17 cellular contexts compared by ENCODE assay signal in genomic region chr7:12619461-12620069, GRCh38. TPM values are rescaled to one million over a fixed set of nuclear protein-coding genes. Genes with fewer than 3 reads are reported as not detected.
DNase-seq lines count a peak whose midpoint lies in the region; ATAC-seq, FAIRE-seq and TF ChIP-seq lines count a peak whose summit lies in the region.
"Had no signal": no experiment of that assay in that cellular context is flagged by ENCODE, and none has a peak within 500 bp of the region (broad histone marks: within the 10 kb centered on the region; RNA-seq: fewer than 3 reads in every experiment).

No MANE protein-coding gene starts in this region.

- TF ChIP-seq POLR2A in Peyer's patch (IDR thresholded peaks at IDR 0.05) (no peak), uterus (IDR thresholded peaks at IDR 0.05) (no peak)

- no peak overlapping the region for H3K4me3 ChIP-seq in pancreas
- no peak overlapping the region for H3K4me3 ChIP-seq in Peyer's patch
- no peak overlapping the region for H3K4me3 ChIP-seq in uterus
- H3K4me3 ChIP-seq: SJSA1 had no signal

- 15 to 21% methylated on average over 3 of the region's 3 CpGs for WGBS in pancreas, 2 donors

- peak; percentile 71 for FAIRE-seq in pancreas (lab: Jason Lieb, UNC)

- H3K9me3 ChIP-seq in pancreas = no peaks in the 10 kb centered on the region
- H3K9me3 ChIP-seq in Peyer's patch = no peaks in the 10 kb centered on the region
- H3K9me3 ChIP-seq in uterus = no peaks in the 10 kb centered on the region
- H3K9me3 ChIP-seq: BE2C, SJSA1 had no signal

- DNase-seq in DMS53 treated with DMSO at 0.1 percent for 48 hours (lab: John Stamatoyannopoulos, UW; ENCODE audit: unreplicated experiment) (peak; percentile 63), iPS-NIHi11 (ENCODE audit: low spot score) (peak; percentile 27), pancreas (no peak), Peyer's patch (no peak), uterus (no peak)
- DNase-seq: BE2C; CD4-positive, alpha-beta memory T cell; NCI-H1417; NCI-H1930; NCI-H2171; NCI-H446 treated with DMSO at 0.1 percent for 48 hours; OCI-M1 had no signal

- intact Hi-C loops in pancreas (cut with DNase I) (no loop called here), uterus (cut with DNase I; ENCODE audit: low total_unique reads) (no loop called here)

- H3K36me3 ChIP-seq in pancreas = no peaks in the 10 kb centered on the region
- H3K36me3 ChIP-seq in Peyer's patch = peaks cover 0 to 8% (median 0%) of the 10 kb centered on the region in 3 donors
- no peaks in the 10 kb centered on the region for H3K36me3 ChIP-seq in uterus
- H3K36me3 ChIP-seq: BE2C, SJSA1 had no signal

- TF ChIP-seq CTCF in VCaP (conservative IDR thresholded peaks at IDR 0.05) (no peak), pancreas (IDR thresholded peaks at IDR 0.05) (no peak), Peyer's patch (IDR thresholded peaks at IDR 0.05) (no peak), uterus (IDR thresholded peaks at IDR 0.05) (no peak)

- ATAC-seq in pancreas (peak in 3 of 4 donors; percentile 54 to 77 (median 56)), GM19467 (IDR thresholded peaks at IDR 0.05; ENCODE audit: unreplicated experiment) (no peak)
- ATAC-seq: HCT116 had no signal

- peaks cover 0 to 2% (median 0%) of the 10 kb centered on the region in 4 donors for H3K27me3 ChIP-seq in pancreas
- no peaks in the 10 kb centered on the region for H3K27me3 ChIP-seq in Peyer's patch
- no peaks in the 10 kb centered on the region for H3K27me3 ChIP-seq in uterus
- H3K27me3 ChIP-seq: BE2C, SJSA1 had no signal

- H3K27ac ChIP-seq in VCaP = peak overlapping the region; percentile 64
- no peak overlapping the region for H3K27ac ChIP-seq in pancreas
- no peak overlapping the region for H3K27ac ChIP-seq in Peyer's patch
- no peak overlapping the region for H3K27ac ChIP-seq in uterus
- H3K27ac ChIP-seq: RWPE1, SJSA1 had no signal

- H3K4me1 ChIP-seq in pancreas (peaks cover 0 to 10% (median 0%) of the 10 kb centered on the region in 3 donors), Peyer's patch (no peaks in the 10 kb centered on the region), uterus (no peaks in the 10 kb centered on the region)
- H3K4me1 ChIP-seq: BE2C had no signal

RNA-seq across cellular contexts. Expression of gene SCIN, which starts 49.0 kb away (rescaled TPM):
- total RNA-seq in pancreas (1 to 10 TPM in 3 of 6 donors, under 1 TPM in 3; 0.39 to 6.1 (median 1.1) TPM), Peyer's patch (100 to 1,000 TPM in 3 of 4 donors, 1 to 10 TPM in 1; 9.1 to 257 (median 208) TPM), uterus (1 to 10 TPM in 3 of 4 donors, under 1 TPM in 1; under 0.01 to 6.5 (median 2.4) TPM)
- 1 to 10 TPM in 1 of 2 donors, under 1 TPM in 1; 0.61 to 3.3 TPM for polyA plus RNA-seq in pancreas

Comparison
In these comparisons a context has a peak if more than half of its experiments do, and no peak if none do; other contexts are left out.
1. DNase-seq: peak in DMS53 treated with DMSO at 0.1 percent for 48 hours (single experiment) and iPS-NIHi11 (single experiment); none in pancreas (0 of 6), Peyer's patch (0 of 3) and uterus (0 of 2).